In genomic region chr5:42985129-42986037, GRCh38 we compare ENCODE assay signal across 2 cellular contexts.
TF ChIP-seq lines count a peak whose summit lies in the region.

No MANE protein-coding gene starts in this region.

TF ChIP-seq in H1, 55 proteins besides CTCF, POLR2A, EP300 and RAD21:
- TF ChIP-seq SIRT6 (IDR thresholded peaks at IDR 0.05; ENCODE audit: low read length) (no peak), GABPA (IDR thresholded peaks at IDR 0.05; ENCODE audit: borderline replicate concordance, insufficient read depth, low read length) (no peak), RXRA (IDR thresholded peaks at IDR 0.05; ENCODE audit: insufficient read depth, low read depth, low read length) (no peak), SP2 (IDR thresholded peaks at IDR 0.05; ENCODE audit: low read length) (no peak), POU5F1 (IDR thresholded peaks at IDR 0.05; ENCODE audit: low read depth, low read length) (no peak), TEAD4 (IDR thresholded peaks at IDR 0.05; ENCODE audit: low read depth, low read length) (no peak), EZH2 (IDR thresholded peaks at IDR 0.05; ENCODE audit: low read depth, low read length, severe bottlenecking) (no peak), E2F6 (IDR thresholded peaks at IDR 0.05) (no peak), ZNF274 (IDR thresholded peaks at IDR 0.05; ENCODE audit: borderline replicate concordance, extremely low read depth, low read length) (no peak), RFX5 (IDR thresholded peaks at IDR 0.05; ENCODE audit: borderline replicate concordance, low read depth, low read length) (no peak), SP4 (IDR thresholded peaks at IDR 0.05; ENCODE audit: low read length) (no peak), BACH1 (IDR thresholded peaks at IDR 0.05; ENCODE audit: low read length) (no peak), CHD2 (IDR thresholded peaks at IDR 0.05; ENCODE audit: low read length) (no peak), CREB1 (IDR thresholded peaks at IDR 0.05) (no peak)

TF ChIP-seq in WTC11, 78 proteins besides CTCF, POLR2A, EP300 and RAD21:
- TF ChIP-seq SMAD4 (CRISPR knock-in tag; IDR thresholded peaks at IDR 0.05) (no peak), TP53 (CRISPR knock-in tag; IDR thresholded peaks at IDR 0.05) (no peak), ATF3 (CRISPR knock-in tag; conservative IDR thresholded peaks at IDR 0.05) (no peak), SMAD3 (CRISPR knock-in tag; IDR thresholded peaks at IDR 0.05; ENCODE audit: borderline replicate concordance) (no peak), ETV6 (CRISPR knock-in tag; IDR thresholded peaks at IDR 0.05) (no peak), OVOL2 (CRISPR knock-in tag; IDR thresholded peaks at IDR 0.05; ENCODE audit: borderline replicate concordance) (no peak)
